ENCODE assay signal across 8 cellular contexts in genomic region chr5:72815580-72816296, GRCh38. TPM values are rescaled to one million over a fixed set of nuclear protein-coding genes. Genes with fewer than 3 reads are reported as not detected.
DNase-seq lines count a peak whose midpoint lies in the region; ATAC-seq, FAIRE-seq and TF ChIP-seq lines count a peak whose summit lies in the region.

No MANE protein-coding gene starts in this region.

- TF ChIP-seq CTCF in heart right ventricle (IDR thresholded peaks at IDR 0.05) (no peak), bronchial epithelial cell (IDR thresholded peaks at IDR 0.05; ENCODE audit: insufficient read depth, low read length, severe bottlenecking) (no peak), type B pancreatic cell (conservative IDR thresholded peaks at IDR 0.05) (no peak)

- H3K4me1 ChIP-seq in heart right ventricle, result peaks cover 0 to 35% (median 26%) of the 10 kb centered on the region in 9 donors

- intact Hi-C loops in heart right ventricle (cut with DNase I) (loop anchor here (1.0 to 10.0 kb wide), 12 partner anchors 31 to 451 kb away; no protein-coding TSS in a partner anchor), Right ventricle myocardium superior (cut with DNase I) (loop anchor here (5.0 kb wide), 1 partner anchor 203 kb away; no protein-coding TSS in a partner anchor)

- peak overlapping the region; percentile 86 to 98 (median 96) for H3K27ac ChIP-seq in heart right ventricle

- H3K27me3 Mint-ChIP-seq in memory B cell, result peaks cover 5% of the 10 kb centered on the region
- no peaks in the 10 kb centered on the region for H3K27me3 Mint-ChIP-seq in type B pancreatic cell

- H3K36me3 ChIP-seq in heart right ventricle, result no peaks in the 10 kb centered on the region
- peaks cover 1% of the 10 kb centered on the region for H3K36me3 ChIP-seq in bronchial epithelial cell (ENCODE audit: control insufficient read depth, insufficient read depth, low read length)

- no peak for DNase-seq in heart right ventricle
- DNase-seq in Right ventricle myocardium superior, result no peak
- peak; percentile 85 for DNase-seq in NCI-H526 treated with DMSO at 0.1 percent for 48 hours (lab: John Stamatoyannopoulos, UW)
- peak; percentile 45 for DNase-seq in bronchial epithelial cell (ENCODE audit: low read depth)
- DNase-seq in memory B cell (ENCODE audit: low spot score in 2 of 2), result no peak
- DNase-seq in type B pancreatic cell (ENCODE audit: extremely low spot score, unreplicated experiment), result no peak
- no peak for DNase-seq in activated effector memory CD4-positive, alpha-beta T cell treated with anti-CD3 and anti-CD28 coated beads, Interleukin-2, amount 50 U/mL, for 16 hours

- no peak for ATAC-seq in heart right ventricle
- no peak for ATAC-seq in Right ventricle myocardium superior (ENCODE audit: poor library complexity)
- ATAC-seq in memory B cell (ENCODE audit: low read depth), result peak; percentile 34
- ATAC-seq in HG02588 (IDR thresholded peaks at IDR 0.05; ENCODE audit: unreplicated experiment), result no peak

- H3K36me3 Mint-ChIP-seq in memory B cell (no peaks in the 10 kb centered on the region), type B pancreatic cell (peaks cover 8% of the 10 kb centered on the region)

- no peaks in the 10 kb centered on the region for H3K27me3 ChIP-seq in heart right ventricle
- no peaks in the 10 kb centered on the region for H3K27me3 ChIP-seq in bronchial epithelial cell (ENCODE audit: control insufficient read depth, insufficient read depth, low read length)

- no peak for FAIRE-seq in bronchial epithelial cell (lab: Jason Lieb, UNC)

- peaks cover 15% of the 10 kb centered on the region for H3K4me1 Mint-ChIP-seq in memory B cell
- H3K4me1 Mint-ChIP-seq in type B pancreatic cell (ENCODE audit: unreplicated experiment), result peaks cover 22% of the 10 kb centered on the region

- H3K9me3 Mint-ChIP-seq in memory B cell (no peaks in the 10 kb centered on the region), type B pancreatic cell (no peaks in the 10 kb centered on the region)

- H3K27ac Mint-ChIP-seq in memory B cell, result peak overlapping the region; percentile 99
- peak overlapping the region; percentile 97 for H3K27ac Mint-ChIP-seq in type B pancreatic cell

- H3K4me3 ChIP-seq in heart right ventricle, result peak overlapping the region; percentile 68 to 89 (median 81)
- peak overlapping the region; percentile 88 for H3K4me3 ChIP-seq in bronchial epithelial cell (ENCODE audit: low read depth, low read length)

- H3K9me3 ChIP-seq in heart right ventricle, result no peaks in the 10 kb centered on the region

- WGBS in heart right ventricle, 2 donors, result 5 to 9% methylated on average over 14 of the region's 14 CpGs

- H3K4me3 Mint-ChIP-seq in memory B cell (peak overlapping the region; percentile 94), type B pancreatic cell (peak overlapping the region; percentile 99)

RNA-seq across cellular contexts. Expression of gene TNPO1, which starts 0.7 kb away (rescaled TPM):
- total RNA-seq in heart right ventricle (10 to 100 TPM; 55.5 to 78.0 (median 70.4) TPM), Right ventricle myocardium superior (61.2 TPM), bronchial epithelial cell (265 and 329 TPM in 2 replicates), type B pancreatic cell (ENCODE audit: low replicate concordance) (113 and 131 TPM in 2 replicates)
- polyA plus RNA-seq in heart right ventricle, result 10 to 100 TPM in 1 of 2 donors, 1 to 10 TPM in 1; 5.3 to 12.6 TPM

Comparison
In these comparisons a context has a peak if more than half of its experiments do, and no peak if none do; other contexts are left out.
1. DNase-seq: peak in NCI-H526 treated with DMSO at 0.1 percent for 48 hours (single experiment) and bronchial epithelial cell (single experiment); none in heart right ventricle (0 of 2), Right ventricle myocardium superior (single experiment), memory B cell (0 of 2), type B pancreatic cell (single experiment) and activated effector memory CD4-positive, alpha-beta T cell treated with anti-CD3 and anti-CD28 coated beads, Interleukin-2, amount 50 U/mL, for 16 hours (single experiment).